In the genomic region with DNA sequence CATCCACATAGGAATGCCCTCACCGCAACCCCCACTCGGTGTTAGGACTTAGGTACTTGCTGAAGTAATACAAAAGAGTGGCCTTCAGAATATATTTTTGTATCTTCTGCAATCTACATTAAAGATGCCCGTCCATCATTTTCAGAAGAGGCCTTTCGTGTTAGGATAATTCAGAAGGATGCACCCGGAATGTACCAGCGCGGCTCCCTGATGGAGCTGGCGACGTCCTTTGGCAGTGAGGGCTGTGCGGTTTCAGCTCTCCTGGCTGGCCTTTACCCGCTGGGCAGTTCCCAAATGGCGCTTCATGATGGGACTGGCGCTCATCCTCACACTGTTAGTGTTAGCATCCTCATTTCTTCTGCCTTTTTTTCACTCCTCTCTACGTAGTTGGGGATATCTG, we compare ENCODE assay signal across 2 cellular contexts.
TF ChIP-seq lines count a peak whose summit lies in the region.

No MANE protein-coding gene starts in this region.

TF ChIP-seq in SK-N-SH, 30 proteins besides CTCF, POLR2A, EP300 and RAD21 (continued from another document):
- no peak for TF ChIP-seq TAF1 (IDR thresholded peaks at IDR 0.05; ENCODE audit: borderline replicate concordance, low read depth, low read length)
- TF ChIP-seq, protein P1, sequence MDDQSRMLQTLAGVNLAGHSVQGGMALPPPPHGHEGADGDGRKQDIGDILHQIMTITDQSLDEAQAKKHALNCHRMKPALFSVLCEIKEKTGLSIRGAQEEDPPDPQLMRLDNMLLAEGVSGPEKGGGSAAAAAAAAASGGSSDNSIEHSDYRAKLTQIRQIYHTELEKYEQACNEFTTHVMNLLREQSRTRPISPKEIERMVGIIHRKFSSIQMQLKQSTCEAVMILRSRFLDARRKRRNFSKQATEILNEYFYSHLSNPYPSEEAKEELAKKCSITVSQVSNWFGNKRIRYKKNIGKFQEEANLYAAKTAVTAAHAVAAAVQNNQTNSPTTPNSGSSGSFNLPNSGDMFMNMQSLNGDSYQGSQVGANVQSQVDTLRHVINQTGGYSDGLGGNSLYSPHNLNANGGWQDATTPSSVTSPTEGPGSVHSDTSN (IDR thresholded peaks at IDR 0.05): no peak
- TF ChIP-seq JUND (IDR thresholded peaks at IDR 0.05): no peak
- TF ChIP-seq RFX5 (IDR thresholded peaks at IDR 0.05; ENCODE audit: low read length): no peak

TF ChIP-seq in SK-N-SH treated with all-trans-retinoic acid at 6 μM for 48 hours, 23 proteins besides CTCF, POLR2A, EP300 and RAD21 (continued from another document):
- no peak for TF ChIP-seq TOX (CRISPR knock-in tag; IDR thresholded peaks at IDR 0.05; ENCODE audit: borderline replicate concordance)
- TF ChIP-seq ZNF565 (CRISPR knock-in tag; conservative IDR thresholded peaks at IDR 0.05; ENCODE audit: low read depth): no peak
- TF ChIP-seq ZNF8 (CRISPR knock-in tag; IDR thresholded peaks at IDR 0.05): no peak
- no peak for TF ChIP-seq ZNF70 (CRISPR knock-in tag; IDR thresholded peaks at IDR 0.05)
- no peak for TF ChIP-seq SNAI2 (CRISPR knock-in tag; IDR thresholded peaks at IDR 0.05)
- no peak for TF ChIP-seq TCF4 (CRISPR knock-in tag; IDR thresholded peaks at IDR 0.05; ENCODE audit: borderline replicate concordance)
- TF ChIP-seq ZC3H10 (CRISPR knock-in tag; IDR thresholded peaks at IDR 0.05): no peak
TF ChIP-seq in SK-N-SH treated with all-trans-retinoic acid at 6 μM for 48 hours: peak in this region for 0.
